20 cellular contexts compared by ENCODE assay signal in genomic region chr17:29732209-29732608, GRCh38.
DNase-seq lines count a peak whose midpoint lies in the region; ATAC-seq and TF ChIP-seq lines count a peak whose summit lies in the region.
"Had no signal": no experiment of that assay in that cellular context is flagged by ENCODE, and none has a peak within 500 bp of the region (broad histone marks: within the 10 kb centered on the region; RNA-seq: fewer than 3 reads in every experiment).

No MANE protein-coding gene starts in this region.

- no peak for TF ChIP-seq POLR2A in body of pancreas (IDR thresholded peaks at IDR 0.05)

- H3K27ac Mint-ChIP-seq in naive B cell = peak overlapping the region in 5 of 6 donors; percentile 13 to 67 (median 53)
- H3K27ac Mint-ChIP-seq in type B pancreatic cell = peak overlapping the region; percentile 91
- no peak overlapping the region for H3K27ac Mint-ChIP-seq in endodermal cell
- H3K27ac Mint-ChIP-seq: activated CD4-positive, alpha-beta memory T cell treated with anti-CD3 and anti-CD28 coated beads, Interleukin-2, amount 10 ng/mL, durations not matched to agents 7 days and 5 days had no signal

- no peaks in the 10 kb centered on the region for H3K27me3 ChIP-seq in left ventricle myocardium inferior (ENCODE audit: low read depth)
- H3K27me3 ChIP-seq in right cardiac atrium (ENCODE audit: control insufficient read depth, insufficient read depth) = no peaks in the 10 kb centered on the region
- H3K27me3 ChIP-seq in endodermal cell (ENCODE audit: control insufficient read depth, insufficient read depth, low read length, poor library complexity, severe bottlenecking) = no peaks in the 10 kb centered on the region
- H3K27me3 ChIP-seq in body of pancreas = no peaks in the 10 kb centered on the region
- H3K27me3 ChIP-seq: ascending aorta, esophagus muscularis mucosa had no signal

- H3K36me3 ChIP-seq in left ventricle myocardium inferior = no peaks in the 10 kb centered on the region
- H3K36me3 ChIP-seq in endodermal cell (ENCODE audit: control insufficient read depth, insufficient read depth, low read length) = no peaks in the 10 kb centered on the region
- no peaks in the 10 kb centered on the region for H3K36me3 ChIP-seq in body of pancreas (replicated peaks in 1 of 2; ENCODE audit: insufficient read depth in 1 of 2, low read depth in 2 of 2)
- H3K36me3 ChIP-seq: ascending aorta, thoracic aorta had no signal

- WGBS in right cardiac atrium = 73% methylated on average over 1 of the region's 1 CpG
- WGBS in endodermal cell (ENCODE audit: insufficient coverage in 1 of 2, insufficient read length in 1 of 2), 2 experiments = 75 to 100% methylated on average over 1 of the region's 1 CpG
- 86 to 97% methylated on average over 1 of the region's 1 CpG for WGBS in body of pancreas, 2 donors

- H3K27me3 Mint-ChIP-seq in naive B cell = no peaks in the 10 kb centered on the region
- no peaks in the 10 kb centered on the region for H3K27me3 Mint-ChIP-seq in type B pancreatic cell
- H3K27me3 Mint-ChIP-seq in endodermal cell (ENCODE audit: insufficient read depth) = no peaks in the 10 kb centered on the region
- H3K27me3 Mint-ChIP-seq: activated CD4-positive, alpha-beta memory T cell treated with anti-CD3 and anti-CD28 coated beads, Interleukin-2, amount 10 ng/mL, durations not matched to agents 7 days and 5 days had no signal

- TF ChIP-seq CTCF in left ventricle myocardium inferior (IDR thresholded peaks at IDR 0.05; ENCODE audit: borderline replicate concordance) = no peak
- no peak for TF ChIP-seq CTCF in type B pancreatic cell (conservative IDR thresholded peaks at IDR 0.05)
- TF ChIP-seq CTCF in endodermal cell (conservative IDR thresholded peaks at IDR 0.05) = no peak
- TF ChIP-seq CTCF in body of pancreas (IDR thresholded peaks at IDR 0.05) = no peak

- H3K9ac ChIP-seq in endodermal cell (ENCODE audit: extremely low read depth, low read length, poor library complexity, severe bottlenecking) = no peak overlapping the region
- H3K9ac ChIP-seq: GM23248 had no signal

- H3K27ac ChIP-seq in left ventricle myocardium inferior (replicated peaks) (peak overlapping the region; percentile 86), right cardiac atrium (ENCODE audit: low read length) (no peak overlapping the region), endodermal cell (ENCODE audit: low read depth, low read length) (no peak overlapping the region), body of pancreas (no peak overlapping the region)
- H3K27ac ChIP-seq: ascending aorta, GM23248, thoracic aorta had no signal

- H3K4me1 ChIP-seq in left ventricle myocardium inferior (peaks cover 75% of the 10 kb centered on the region), right cardiac atrium (ENCODE audit: control insufficient read depth, insufficient read depth, low read length) (peaks cover 2% of the 10 kb centered on the region), endodermal cell (ENCODE audit: control insufficient read depth, insufficient read depth, low read length) (no peaks in the 10 kb centered on the region), body of pancreas (no peaks in the 10 kb centered on the region)
- H3K4me1 ChIP-seq: ascending aorta had no signal

- H3K9me3 Mint-ChIP-seq in naive B cell (peaks cover 0 to 18% (median 9%) of the 10 kb centered on the region in 7 donors), type B pancreatic cell (peaks cover 4% of the 10 kb centered on the region), endodermal cell (peaks cover 2% of the 10 kb centered on the region)

- H3K9me3 ChIP-seq in left ventricle myocardium inferior (replicated peaks) = peaks cover 9% of the 10 kb centered on the region
- H3K9me3 ChIP-seq in right cardiac atrium (ENCODE audit: control insufficient read depth, low read length) = no peaks in the 10 kb centered on the region
- H3K9me3 ChIP-seq in endodermal cell (ENCODE audit: control insufficient read depth, low read length) = peaks cover 7% of the 10 kb centered on the region
- H3K9me3 ChIP-seq in body of pancreas = no peaks in the 10 kb centered on the region
- H3K9me3 ChIP-seq: mucosa of descending colon, thoracic aorta had no signal

- H3K36me3 Mint-ChIP-seq in naive B cell (peaks cover 25 to 34% of the 10 kb centered on the region in 2 donors), type B pancreatic cell (peaks cover 8% of the 10 kb centered on the region), endodermal cell (ENCODE audit: low read depth) (no peaks in the 10 kb centered on the region)

- H3K4me3 ChIP-seq in left ventricle myocardium inferior = peak overlapping the region; percentile 39
- no peak overlapping the region for H3K4me3 ChIP-seq in right cardiac atrium (ENCODE audit: low read length)
- no peak overlapping the region for H3K4me3 ChIP-seq in endodermal cell (ENCODE audit: low read length)
- H3K4me3 ChIP-seq in body of pancreas = no peak overlapping the region
- H3K4me3 ChIP-seq: ascending aorta, esophagus muscularis mucosa, GM23248, mucosa of descending colon, thoracic aorta had no signal

- intact Hi-C loops in left ventricle myocardium inferior (cut with micrococcal nuclease) = no loop called here
- intact Hi-C loops in right cardiac atrium (cut with DNase I) = no loop called here
- intact Hi-C loops in body of pancreas (cut with DNase I) = no loop called here

- H3K4me1 Mint-ChIP-seq in naive B cell (peaks cover 31 to 60% (median 38%) of the 10 kb centered on the region in 3 donors), type B pancreatic cell (ENCODE audit: unreplicated experiment) (peaks cover 19% of the 10 kb centered on the region), endodermal cell (no peaks in the 10 kb centered on the region)

- H3K4me3 Mint-ChIP-seq in naive B cell = no peak overlapping the region
- no peak overlapping the region for H3K4me3 Mint-ChIP-seq in type B pancreatic cell
- no peak overlapping the region for H3K4me3 Mint-ChIP-seq in endodermal cell
- H3K4me3 Mint-ChIP-seq: activated CD4-positive, alpha-beta memory T cell treated with anti-CD3 and anti-CD28 coated beads, Interleukin-2, amount 10 ng/mL, durations not matched to agents 7 days and 5 days; CD14-positive monocyte had no signal

- ATAC-seq in right cardiac atrium = no peak
- no peak for ATAC-seq in SK-N-SH treated with all-trans-retinoic acid at 6 μM for 48 hours
- no peak for ATAC-seq in naive B cell (ENCODE audit: low read depth in 2 of 2)
- no peak for ATAC-seq in body of pancreas
- ATAC-seq: left lobe of liver had no signal

- no peak for DNase-seq in left ventricle myocardium inferior
- DNase-seq in right cardiac atrium = no peak
- DNase-seq in naive B cell = no peak
- DNase-seq in type B pancreatic cell (ENCODE audit: extremely low spot score, unreplicated experiment) = no peak
- DNase-seq in endodermal cell = no peak
- no peak for DNase-seq in iPS-NIHi11 (ENCODE audit: low spot score)
- DNase-seq in body of pancreas = no peak
- DNase-seq: activated CD4-positive, alpha-beta memory T cell treated with anti-CD3 and anti-CD28 coated beads, Interleukin-2, amount 10 ng/mL, durations not matched to agents 7 days and 5 days; activated T-cell treated with anti-CD3 and anti-CD28 coated beads for 4 hours; effector CD8-positive, alpha-beta T cell; GDM1; GM23248; mucosa of descending colon; nucleus accumbens had no signal

TF ChIP-seq in SK-N-SH treated with all-trans-retinoic acid at 6 μM for 48 hours, 23 proteins besides CTCF, POLR2A, EP300 and RAD21:
- TF ChIP-seq RARB (CRISPR knock-in tag; IDR thresholded peaks at IDR 0.05) = no peak
- TF ChIP-seq POU6F1 (CRISPR knock-in tag; IDR thresholded peaks at IDR 0.05; ENCODE audit: borderline replicate concordance, low read depth) = no peak
- no peak for TF ChIP-seq TOX (CRISPR knock-in tag; IDR thresholded peaks at IDR 0.05; ENCODE audit: borderline replicate concordance)
- no peak for TF ChIP-seq ZNF565 (CRISPR knock-in tag; conservative IDR thresholded peaks at IDR 0.05; ENCODE audit: low read depth)
- 0 out of 2 replicates have a peak, but pooled peaks have one; percentile 32 for TF ChIP-seq TCF4 (CRISPR knock-in tag; IDR thresholded peaks at IDR 0.05; ENCODE audit: borderline replicate concordance)
- TF ChIP-seq GLIS3 (CRISPR knock-in tag; IDR thresholded peaks at IDR 0.05) = no peak
